8 cellular contexts compared by ENCODE assay signal in genomic region chr11:116930177-116930576, GRCh38.
DNase-seq lines count a peak whose midpoint lies in the region; FAIRE-seq and TF ChIP-seq lines count a peak whose summit lies in the region.

No MANE protein-coding gene starts in this region.

- TF ChIP-seq EP300 in ovary (IDR thresholded peaks at IDR 0.05), result no peak

- H3K9me3 ChIP-seq in endodermal cell (ENCODE audit: control insufficient read depth, low read length), result peaks cover 7% of the 10 kb centered on the region
- H3K9me3 ChIP-seq in ovary, result no peaks in the 10 kb centered on the region
- H3K9me3 ChIP-seq in Karpas-422 (ENCODE audit: low read length), result no peaks in the 10 kb centered on the region

- TF ChIP-seq POLR2A in GM12892 (IDR thresholded peaks at IDR 0.05; ENCODE audit: low read depth, low read length), result no peak
- no peak for TF ChIP-seq POLR2A in ovary (IDR thresholded peaks at IDR 0.05)

- H4K20me1 ChIP-seq in Karpas-422 (ENCODE audit: insufficient read depth, low read depth, low read length), result no peaks in the 10 kb centered on the region

- 61 to 67% methylated on average over 3 to 4 of the region's 4 CpGs for WGBS in endodermal cell (ENCODE audit: insufficient coverage in 1 of 2, insufficient read length in 1 of 2), 2 experiments
- 4 to 11% (median 10%) methylated on average over 4 of the region's 4 CpGs for WGBS in ovary, 3 donors

- peaks cover 34% of the 10 kb centered on the region for H3K4me1 Mint-ChIP-seq in endodermal cell

- H3K79me2 ChIP-seq in Karpas-422 (ENCODE audit: low read length), result no peaks in the 10 kb centered on the region

- no peaks in the 10 kb centered on the region for H3K27me3 ChIP-seq in endodermal cell (ENCODE audit: control insufficient read depth, insufficient read depth, low read length, poor library complexity, severe bottlenecking)
- H3K27me3 ChIP-seq in ovary, result no peaks in the 10 kb centered on the region
- no peaks in the 10 kb centered on the region for H3K27me3 ChIP-seq in Karpas-422 (ENCODE audit: low read length)

- no peak overlapping the region for H3K4me2 ChIP-seq in Karpas-422 (ENCODE audit: low read depth, low read length, poor library complexity, severe bottlenecking)

- H3K27ac Mint-ChIP-seq in endodermal cell, result no peak overlapping the region

- H3K27ac ChIP-seq in endodermal cell (ENCODE audit: low read depth, low read length) (no peak overlapping the region), ovary (no peak overlapping the region), Karpas-422 (ENCODE audit: low read length) (no peak overlapping the region)

- intact Hi-C loops in ovary (cut with DNase I), result no loop called here

- no peak for TF ChIP-seq CTCF in WI38 (IDR thresholded peaks at IDR 0.05; ENCODE audit: low read depth, low read length)
- TF ChIP-seq CTCF in endodermal cell (conservative IDR thresholded peaks at IDR 0.05), result no peak
- TF ChIP-seq CTCF in ovary (IDR thresholded peaks at IDR 0.05), result no peak

- peaks cover 19% of the 10 kb centered on the region for H3K36me3 Mint-ChIP-seq in endodermal cell (ENCODE audit: low read depth)

- peaks cover 4% of the 10 kb centered on the region for H3K4me1 ChIP-seq in endodermal cell (ENCODE audit: control insufficient read depth, insufficient read depth, low read length)
- H3K4me1 ChIP-seq in ovary (ENCODE audit: insufficient read depth), result no peaks in the 10 kb centered on the region
- peaks cover 10% of the 10 kb centered on the region for H3K4me1 ChIP-seq in Karpas-422 (ENCODE audit: low read length)

- DNase-seq in GM12892 (ENCODE audit: insufficient read length) (no peak), endodermal cell (peak; percentile 60), ovary (no peak), germinal center (ENCODE audit: low spot score) (no peak), RKO (ENCODE audit: low spot score) (no peak), UCSD-AML1 (lab: John Stamatoyannopoulos, UW; ENCODE audit: unreplicated experiment) (no peak), Karpas-422 (no peak)

- H2AFZ ChIP-seq in Karpas-422 (ENCODE audit: low read length), result no peak overlapping the region

- H3K9me3 Mint-ChIP-seq in endodermal cell, result peaks cover 1% of the 10 kb centered on the region

- no peaks in the 10 kb centered on the region for H3K9me2 ChIP-seq in Karpas-422 (replicated peaks; ENCODE audit: insufficient read depth, low read length)

- H3K4me3 Mint-ChIP-seq in endodermal cell, result no peak overlapping the region

- peak overlapping the region; percentile 32 for H3K4me3 ChIP-seq in WI38 (ENCODE audit: low read depth, low read length)
- H3K4me3 ChIP-seq in endodermal cell (ENCODE audit: low read length), result no peak overlapping the region
- H3K4me3 ChIP-seq in ovary, result peak overlapping the region; percentile 4
- no peak overlapping the region for H3K4me3 ChIP-seq in Karpas-422 (ENCODE audit: low read length)

- H3K27me3 Mint-ChIP-seq in endodermal cell (ENCODE audit: insufficient read depth), result no peaks in the 10 kb centered on the region

- peak; percentile 95 for FAIRE-seq in GM12892 (lab: Jason Lieb, UNC)

- H3K9ac ChIP-seq in endodermal cell (ENCODE audit: extremely low read depth, low read length, poor library complexity, severe bottlenecking) (no peak overlapping the region), Karpas-422 (ENCODE audit: low read length) (no peak overlapping the region)

- H3K36me3 ChIP-seq in endodermal cell (ENCODE audit: control insufficient read depth, insufficient read depth, low read length) (peaks cover 25% of the 10 kb centered on the region), ovary (no peaks in the 10 kb centered on the region), Karpas-422 (ENCODE audit: insufficient read depth, low read length) (no peaks in the 10 kb centered on the region)

Comparison
In these comparisons a context has a peak if more than half of its experiments do, and no peak if none do; other contexts are left out.
1. H3K4me3 ChIP-seq: peak in WI38 (single experiment) and ovary (single experiment); none in endodermal cell (single experiment) and Karpas-422 (single experiment).